In genomic region chr14:45135659-45136314, GRCh38 we compare ENCODE assay signal across 8 cellular contexts. TPM values are rescaled to one million over a fixed set of nuclear protein-coding genes. Genes with fewer than 3 reads are reported as not detected.
A peak's percentile ranks its signal among the peaks of the same experiment; 100 is the strongest.
DNase-seq lines count a peak whose midpoint lies in the region; ATAC-seq and TF ChIP-seq lines count a peak whose summit lies in the region.

A gene with protein sequence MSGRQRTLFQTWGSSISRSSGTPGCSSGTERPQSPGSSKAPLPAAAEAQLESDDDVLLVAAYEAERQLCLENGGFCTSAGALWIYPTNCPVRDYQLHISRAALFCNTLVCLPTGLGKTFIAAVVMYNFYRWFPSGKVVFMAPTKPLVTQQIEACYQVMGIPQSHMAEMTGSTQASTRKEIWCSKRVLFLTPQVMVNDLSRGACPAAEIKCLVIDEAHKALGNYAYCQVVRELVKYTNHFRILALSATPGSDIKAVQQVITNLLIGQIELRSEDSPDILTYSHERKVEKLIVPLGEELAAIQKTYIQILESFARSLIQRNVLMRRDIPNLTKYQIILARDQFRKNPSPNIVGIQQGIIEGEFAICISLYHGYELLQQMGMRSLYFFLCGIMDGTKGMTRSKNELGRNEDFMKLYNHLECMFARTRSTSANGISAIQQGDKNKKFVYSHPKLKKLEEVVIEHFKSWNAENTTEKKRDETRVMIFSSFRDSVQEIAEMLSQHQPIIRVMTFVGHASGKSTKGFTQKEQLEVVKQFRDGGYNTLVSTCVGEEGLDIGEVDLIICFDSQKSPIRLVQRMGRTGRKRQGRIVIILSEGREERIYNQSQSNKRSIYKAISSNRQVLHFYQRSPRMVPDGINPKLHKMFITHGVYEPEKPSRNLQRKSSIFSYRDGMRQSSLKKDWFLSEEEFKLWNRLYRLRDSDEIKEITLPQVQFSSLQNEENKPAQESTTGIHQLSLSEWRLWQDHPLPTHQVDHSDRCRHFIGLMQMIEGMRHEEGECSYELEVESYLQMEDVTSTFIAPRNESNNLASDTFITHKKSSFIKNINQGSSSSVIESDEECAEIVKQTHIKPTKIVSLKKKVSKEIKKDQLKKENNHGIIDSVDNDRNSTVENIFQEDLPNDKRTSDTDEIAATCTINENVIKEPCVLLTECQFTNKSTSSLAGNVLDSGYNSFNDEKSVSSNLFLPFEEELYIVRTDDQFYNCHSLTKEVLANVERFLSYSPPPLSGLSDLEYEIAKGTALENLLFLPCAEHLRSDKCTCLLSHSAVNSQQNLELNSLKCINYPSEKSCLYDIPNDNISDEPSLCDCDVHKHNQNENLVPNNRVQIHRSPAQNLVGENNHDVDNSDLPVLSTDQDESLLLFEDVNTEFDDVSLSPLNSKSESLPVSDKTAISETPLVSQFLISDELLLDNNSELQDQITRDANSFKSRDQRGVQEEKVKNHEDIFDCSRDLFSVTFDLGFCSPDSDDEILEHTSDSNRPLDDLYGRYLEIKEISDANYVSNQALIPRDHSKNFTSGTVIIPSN (N-terminal part only) (plus strand): TSS chr14:45135930. CDS start chr14:45136032, 102 bp downstream.

- peak within 1 kb of the TSS; percentile 87 for H3K27ac ChIP-seq in parathyroid adenoma
- peak within 1 kb of the TSS; percentile 90 to 93 (median 92) for H3K27ac ChIP-seq in transverse colon

- TF ChIP-seq POLR2A in transverse colon (IDR thresholded peaks at IDR 0.05), result no peak

- H3K4me3 Mint-ChIP-seq in activated naive CD8-positive, alpha-beta T cell treated with anti-CD3 and anti-CD28 coated beads, Interleukin-2, amount 50 U/mL, for 24 hours, result peak within 1 kb of the TSS; percentile 98

- H3K36me3 ChIP-seq in parathyroid adenoma (ENCODE audit: control insufficient read depth, insufficient read depth, low read length) (no peaks in the 10 kb centered on the region), transverse colon (no peaks in the 10 kb centered on the region)

- peak within 1 kb of the TSS; percentile 85 for H2AFZ ChIP-seq in parathyroid adenoma

- peaks cover 10% of the 10 kb centered on the region for H3K36me3 Mint-ChIP-seq in activated naive CD8-positive, alpha-beta T cell treated with anti-CD3 and anti-CD28 coated beads, Interleukin-2, amount 50 U/mL, for 24 hours (ENCODE audit: low read depth)

- 0 to 1% methylated on average over 13 to 40 of the region's 44 CpGs for WGBS in transverse colon (ENCODE audit: low coverage in 1 of 2), 2 donors

- no peak for TF ChIP-seq CTCF in GM10266 (IDR thresholded peaks at IDR 0.05; ENCODE audit: control insufficient read depth, insufficient read depth, low read depth, missing control alignments)
- no peak for TF ChIP-seq CTCF in parathyroid adenoma (IDR thresholded peaks at IDR 0.05)
- no peak for TF ChIP-seq CTCF in transverse colon (IDR thresholded peaks at IDR 0.05)

- H3K4me1 Mint-ChIP-seq in activated naive CD8-positive, alpha-beta T cell treated with anti-CD3 and anti-CD28 coated beads, Interleukin-2, amount 50 U/mL, for 24 hours, result peaks cover 38% of the 10 kb centered on the region

- no peaks in the 10 kb centered on the region for H3K27me3 Mint-ChIP-seq in activated naive CD8-positive, alpha-beta T cell treated with anti-CD3 and anti-CD28 coated beads, Interleukin-2, amount 50 U/mL, for 24 hours

- in situ Hi-C loops in transverse colon (cut with MboI; ENCODE audit: low pct_ligation_motif_present in 1 of 4, low pct_unique_long_range_greater_than_20kb in 1 of 4, low sequenced_read_pairs in 3 of 4), result loop anchor here in 1 of 4 donors (10.0 kb wide), 1 partner anchor 171 kb away; the partner anchor contains the start of genes KLHL28 and TOGARAM1

- H3K9me3 Mint-ChIP-seq in activated naive CD8-positive, alpha-beta T cell treated with anti-CD3 and anti-CD28 coated beads, Interleukin-2, amount 50 U/mL, for 24 hours, result no peaks in the 10 kb centered on the region

- peaks cover 13% of the 10 kb centered on the region for H3K79me2 ChIP-seq in parathyroid adenoma

- H3K9ac ChIP-seq in parathyroid adenoma, result no peak within 1 kb of the TSS

- peak within 1 kb of the TSS; percentile 95 for H3K4me2 ChIP-seq in parathyroid adenoma (ENCODE audit: low read length)

- intact Hi-C loops in Right ventricle myocardium superior (cut with DNase I), result loop anchor here (2.0 to 10.0 kb wide), 2 partner anchors 171 to 237 kb away; partner anchors contain the start of genes KLHL28 and TOGARAM1
- intact Hi-C loops in transverse colon (cut with DNase I; ENCODE audit: low total_unique reads), result loop anchor here (10.0 kb wide), 1 partner anchor 171 kb away; the partner anchor contains the start of genes KLHL28 and TOGARAM1

- no peaks in the 10 kb centered on the region for H3K9me3 ChIP-seq in parathyroid adenoma (ENCODE audit: control insufficient read depth, low read length)
- no peaks in the 10 kb centered on the region for H3K9me3 ChIP-seq in transverse colon

- DNase-seq in GM10266 (ENCODE audit: extremely low spot score) (peak; percentile 82), NCI-H1417 treated with DMSO at 0.1 percent for 48 hours (lab: John Stamatoyannopoulos, UW) (peak; percentile 92), SW480 (ENCODE audit: low spot score) (peak; percentile 96), Right ventricle myocardium superior (peak; percentile 88), transverse colon (peak; percentile 93)
- peak; percentile 81 for DNase-seq in activated naive CD8-positive, alpha-beta T cell treated with anti-CD3 and anti-CD28 coated beads, Interleukin-2, amount 50 U/mL, for 24 hours

- H3K27ac Mint-ChIP-seq in activated naive CD8-positive, alpha-beta T cell treated with anti-CD3 and anti-CD28 coated beads, Interleukin-2, amount 50 U/mL, for 24 hours, result peak within 1 kb of the TSS; percentile 97

- H3K27me3 ChIP-seq in parathyroid adenoma (ENCODE audit: control insufficient read depth, insufficient read depth, low read length), result no peaks in the 10 kb centered on the region
- H3K27me3 ChIP-seq in transverse colon, result no peaks in the 10 kb centered on the region

- TF ChIP-seq EP300 in transverse colon (IDR thresholded peaks at IDR 0.05; ENCODE audit: low read depth), result no peak

- H3K4me3 ChIP-seq in parathyroid adenoma (ENCODE audit: low read depth, low read length), result peak within 1 kb of the TSS; percentile 90
- H3K4me3 ChIP-seq in transverse colon, result peak within 1 kb of the TSS; percentile 40 to 96 (median 57)

- ATAC-seq in HG02678 (IDR thresholded peaks at IDR 0.05; ENCODE audit: unreplicated experiment), result peak; percentile 36
- ATAC-seq in activated naive CD8-positive, alpha-beta T cell treated with anti-CD3 and anti-CD28 coated beads, Interleukin-2, amount 50 U/mL, for 24 hours, result peak; percentile 57
- peak; percentile 82 for ATAC-seq in Right ventricle myocardium superior (ENCODE audit: poor library complexity)

- H3K4me1 ChIP-seq in parathyroid adenoma (no peaks in the 10 kb centered on the region), transverse colon (peaks cover 6 to 26% (median 23%) of the 10 kb centered on the region in 4 donors)

RNA-seq across cellular contexts. Expression of the gene that starts here (rescaled TPM):
- total RNA-seq in Right ventricle myocardium superior (2.9 TPM), transverse colon (1 to 10 TPM in 3 of 4 donors, under 1 TPM in 1; 0.75 to 6.2 (median 4.5) TPM)

Comparison
In these comparisons a context has a peak if more than half of its experiments do, and no peak if none do; other contexts are left out.
1. Peak in every context shown above with its lines: DNase-seq, ATAC-seq, H3K4me3 ChIP-seq and H3K27ac ChIP-seq.